ENCODE assay signal across 8 cellular contexts in the genomic region with DNA sequence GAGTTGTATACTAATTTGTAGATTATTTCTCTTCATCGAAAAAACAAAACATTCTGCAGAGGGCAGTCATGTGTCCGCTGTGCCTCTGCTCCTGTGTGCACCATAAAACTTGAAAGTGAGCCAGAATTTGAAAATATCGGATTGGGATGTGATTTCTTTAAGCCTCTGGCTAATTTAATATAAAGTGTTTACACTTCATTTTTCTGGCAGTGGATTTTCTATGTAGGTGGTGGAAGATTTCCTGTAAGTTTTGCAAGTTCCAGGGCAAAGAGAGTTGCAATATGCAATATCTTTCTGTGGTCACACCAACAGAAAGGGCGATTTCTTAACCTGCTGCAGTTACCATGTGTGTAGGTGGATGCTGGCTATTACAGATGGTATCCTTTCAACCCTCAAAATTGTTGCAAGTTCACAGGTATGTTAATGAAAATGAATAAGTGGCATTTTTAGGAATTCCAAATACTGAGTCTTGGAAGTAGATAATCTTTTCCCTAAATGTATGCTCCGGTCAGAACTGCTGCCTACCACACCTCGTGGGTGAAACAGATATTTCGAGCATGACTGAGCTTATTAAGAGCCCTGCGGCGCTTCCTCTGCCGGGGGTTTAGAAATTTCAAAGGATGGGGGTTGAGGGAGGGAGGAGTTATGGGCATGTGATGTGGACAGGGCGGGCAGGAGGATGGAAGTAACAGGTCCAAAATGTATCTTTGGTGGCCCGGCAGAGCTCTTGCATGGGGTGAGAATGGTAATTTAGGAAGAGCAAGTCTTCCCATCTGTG.
DNase-seq lines count a peak whose midpoint lies in the region; ATAC-seq and TF ChIP-seq lines count a peak whose summit lies in the region.

No MANE protein-coding gene starts in this region.

- H3K4me1 ChIP-seq in psoas muscle, result peaks cover 39% of the 10 kb centered on the region

- TF ChIP-seq CTCF in AG04449 (IDR thresholded peaks at IDR 0.05; ENCODE audit: insufficient read depth, low read length, missing control alignments) (no peak), psoas muscle (IDR thresholded peaks at IDR 0.05) (no peak)

- no peaks in the 10 kb centered on the region for H3K9me3 ChIP-seq in psoas muscle

- H3K27me3 Mint-ChIP-seq in stimulated activated naive CD8-positive, alpha-beta T cell treated with anti-CD3 and anti-CD28 coated beads, Interleukin-15, amount 100 ng/mL, for 72 hours, result no peaks in the 10 kb centered on the region

- ATAC-seq in GM21360 (IDR thresholded peaks at IDR 0.05; ENCODE audit: unreplicated experiment), result peak; percentile 63
- peak; percentile 86 for ATAC-seq in stimulated activated naive CD8-positive, alpha-beta T cell treated with anti-CD3 and anti-CD28 coated beads, Interleukin-15, amount 100 ng/mL, for 72 hours
- no peak for ATAC-seq in psoas muscle
- ATAC-seq in GM19324 (IDR thresholded peaks at IDR 0.05; ENCODE audit: low FRiP score, unreplicated experiment), result no peak

- 68 to 77% (median 70%) methylated on average over 12 of the region's 12 CpGs for WGBS in psoas muscle, 3 donors

- H3K27ac Mint-ChIP-seq in stimulated activated naive CD8-positive, alpha-beta T cell treated with anti-CD3 and anti-CD28 coated beads, Interleukin-15, amount 100 ng/mL, for 72 hours, result peak overlapping the region in 1 of 2 donors; percentile 28

- H3K27me3 ChIP-seq in psoas muscle (ENCODE audit: insufficient read depth in 3 of 3, low read length in 2 of 3), result no peaks in the 10 kb centered on the region

- H3K9me3 Mint-ChIP-seq in stimulated activated naive CD8-positive, alpha-beta T cell treated with anti-CD3 and anti-CD28 coated beads, Interleukin-15, amount 100 ng/mL, for 72 hours, result peaks cover 6 to 7% of the 10 kb centered on the region in 2 donors

- H3K36me3 ChIP-seq in psoas muscle (ENCODE audit: insufficient read depth in 1 of 2, low read depth in 1 of 2), result no peaks in the 10 kb centered on the region

- H3K27ac ChIP-seq in psoas muscle, result no peak overlapping the region

- peak overlapping the region; percentile 53 to 55 for H3K4me3 Mint-ChIP-seq in stimulated activated naive CD8-positive, alpha-beta T cell treated with anti-CD3 and anti-CD28 coated beads, Interleukin-15, amount 100 ng/mL, for 72 hours

- peak overlapping the region; percentile 4 for H3K4me3 ChIP-seq in AG04449 (ENCODE audit: low read depth, low read length)
- no peak overlapping the region for H3K4me3 ChIP-seq in psoas muscle

- CTCF ChIA-PET in AG04449 (lab: Yijun Ruan, JAX), result interaction anchor here (1.1 to 7.7 kb wide), 7 partner anchors 8 to 80 kb away, joined by 3 to 48 read pairs (median 7); no protein-coding TSS in a partner anchor

- peaks cover 47% of the 10 kb centered on the region for H3K4me1 Mint-ChIP-seq in stimulated activated naive CD8-positive, alpha-beta T cell treated with anti-CD3 and anti-CD28 coated beads, Interleukin-15, amount 100 ng/mL, for 72 hours

- DNase-seq in AG04449 (ENCODE audit: low read depth, low spot score), result no peak
- peak; percentile 46 for DNase-seq in OCI-M1 (lab: John Stamatoyannopoulos, UW)
- DNase-seq in fibroblast of gingiva (ENCODE audit: low read depth), result peak; percentile 88
- DNase-seq in stimulated activated naive CD8-positive, alpha-beta T cell treated with anti-CD3 and anti-CD28 coated beads, Interleukin-15, amount 100 ng/mL, for 72 hours, result no peak
- DNase-seq in NCI-H524 treated with DMSO at 0.1 percent for 48 hours (lab: John Stamatoyannopoulos, UW), result no peak
- no peak for DNase-seq in psoas muscle

- POLR2A ChIA-PET in AG04449 (lab: Yijun Ruan, JAX), result interaction anchor here (0.8 to 1.3 kb wide), 2 partner anchors 17 kb away, joined by 3 read pairs; no protein-coding TSS in a partner anchor

- intact Hi-C loops in psoas muscle (cut with DNase I), result no loop called here

Comparison
In these comparisons a context has a peak if more than half of its experiments do, and no peak if none do; other contexts are left out.
1. DNase-seq: peak in OCI-M1 (single experiment) and fibroblast of gingiva (single experiment); none in AG04449 (single experiment), stimulated activated naive CD8-positive, alpha-beta T cell treated with anti-CD3 and anti-CD28 coated beads, Interleukin-15, amount 100 ng/mL, for 72 hours (0 of 2), NCI-H524 treated with DMSO at 0.1 percent for 48 hours (single experiment) and psoas muscle (0 of 2).
2. ATAC-seq: peak in GM21360 (single experiment) and stimulated activated naive CD8-positive, alpha-beta T cell treated with anti-CD3 and anti-CD28 coated beads, Interleukin-15, amount 100 ng/mL, for 72 hours (single experiment); none in psoas muscle (0 of 4) and GM19324 (single experiment).